17 cellular contexts compared by ENCODE assay signal in genomic region chr11:125365196-125365931, GRCh38.
"Had no signal": no experiment of that assay in that cellular context is flagged by ENCODE, and none has a peak within 500 bp of the region (broad histone marks: within the 10 kb centered on the region; RNA-seq: fewer than 3 reads in every experiment).

No MANE protein-coding gene starts in this region.

- H3K4me3 ChIP-seq: left lung, lung, prostate gland had no signal

- H3K4me3 Mint-ChIP-seq: activated naive CD8-positive, alpha-beta T cell treated with anti-CD3 and anti-CD28 coated beads, Interleukin-2, amount 50 U/mL, for 24 hours; activated T-cell treated with anti-CD3 and anti-CD28 coated beads, Interleukin-2, amount 50 U/mL, for 72 hours; naive thymus-derived CD4-positive, alpha-beta T cell; T-cell; T-helper 2 cell treated with Interferon-gamma antibody and Interleukin-4, amounts not matched to agents 5 μg/mL and 100 μg/mL, for 36 hours had no signal

- DNase-seq: activated effector memory CD4-positive, alpha-beta T cell treated with Interleukin-2 at 50 U/mL for 16 hours; activated naive CD4-positive, alpha-beta T cell treated with anti-CD3 and anti-CD28 coated beads, Interleukin-2, amount 50 U/mL, for 16 hours; activated naive CD8-positive, alpha-beta T cell treated with anti-CD3 and anti-CD28 coated beads, Interleukin-2, amount 50 U/mL, for 24 hours; activated T-cell treated with anti-CD3 and anti-CD28 coated beads, Interleukin-2, amount 50 U/mL, for 72 hours; brain microvascular endothelial cell; caudate nucleus; dermis blood vessel endothelial cell; effector memory CD4-positive, alpha-beta T cell; foreskin keratinocyte; left lung; naive thymus-derived CD4-positive, alpha-beta T cell; stimulated activated CD4-positive, alpha-beta T cell treated with anti-CD3 and anti-CD28 coated beads, Interleukin-4, amount 100 ng/mL, for 4 hours; stimulated activated naive CD8-positive, alpha-beta T cell treated with anti-CD3 and anti-CD28 coated beads, Interleukin-15, Interleukin-2, amounts not matched to agents 100 U/mL and 50 U/mL, for 24 hours; T-cell had no signal

- H3K36me3 Mint-ChIP-seq: naive thymus-derived CD4-positive, alpha-beta T cell; T-cell had no signal

- H3K4me1 Mint-ChIP-seq: activated naive CD8-positive, alpha-beta T cell treated with anti-CD3 and anti-CD28 coated beads, Interleukin-2, amount 50 U/mL, for 24 hours; naive thymus-derived CD4-positive, alpha-beta T cell; T-cell had no signal

- H3K27ac Mint-ChIP-seq: activated naive CD8-positive, alpha-beta T cell treated with anti-CD3 and anti-CD28 coated beads, Interleukin-2, amount 50 U/mL, for 24 hours; activated T-cell treated with anti-CD3 and anti-CD28 coated beads, Interleukin-2, amount 50 U/mL, for 72 hours; naive thymus-derived CD4-positive, alpha-beta T cell; T-cell; T-helper 2 cell treated with Interferon-gamma antibody and Interleukin-4, amounts not matched to agents 5 μg/mL and 100 μg/mL, for 36 hours had no signal

- ATAC-seq: activated naive CD8-positive, alpha-beta T cell treated with anti-CD3 and anti-CD28 coated beads, Interleukin-2, amount 50 U/mL, for 24 hours; activated T-cell treated with anti-CD3 and anti-CD28 coated beads, Interleukin-2, amount 50 U/mL, for 72 hours; left lung; naive thymus-derived CD4-positive, alpha-beta T cell; stimulated activated naive CD8-positive, alpha-beta T cell treated with anti-CD3 and anti-CD28 coated beads, Interleukin-15, Interleukin-2, amounts not matched to agents 100 U/mL and 50 U/mL, for 24 hours; T-cell had no signal

- H3K36me3 ChIP-seq: brain microvascular endothelial cell, left lung, prostate gland had no signal

- H3K9me3 ChIP-seq: left lung, prostate gland had no signal

- H3K27me3 ChIP-seq: brain microvascular endothelial cell, foreskin keratinocyte had no signal

- H3K9me3 Mint-ChIP-seq: activated naive CD8-positive, alpha-beta T cell treated with anti-CD3 and anti-CD28 coated beads, Interleukin-2, amount 50 U/mL, for 24 hours; activated T-cell treated with anti-CD3 and anti-CD28 coated beads, Interleukin-2, amount 50 U/mL, for 72 hours; naive thymus-derived CD4-positive, alpha-beta T cell; T-cell; T-helper 2 cell treated with Interferon-gamma antibody and Interleukin-4, amounts not matched to agents 5 μg/mL and 100 μg/mL, for 36 hours had no signal

- H3K4me1 ChIP-seq: left lung, prostate gland had no signal

- H3K27ac ChIP-seq: brain microvascular endothelial cell, foreskin keratinocyte, left lung, prostate gland had no signal
